19 cellular contexts compared by ENCODE assay signal in genomic region chr2:55151721-55152433, GRCh38.
DNase-seq lines count a peak whose midpoint lies in the region; ATAC-seq and TF ChIP-seq lines count a peak whose summit lies in the region.
"Had no signal": no experiment of that assay in that cellular context is flagged by ENCODE, and none has a peak within 500 bp of the region (broad histone marks: within the 10 kb centered on the region; RNA-seq: fewer than 3 reads in every experiment).

No MANE protein-coding gene starts in this region.

- H3K36me3 Mint-ChIP-seq in IgD-negative memory B cell (no peaks in the 10 kb centered on the region), endodermal cell (ENCODE audit: low read depth) (no peaks in the 10 kb centered on the region), naive B cell (no peaks in the 10 kb centered on the region)
- H3K36me3 Mint-ChIP-seq: type B pancreatic cell had no signal

- 85 to 92% methylated on average over 1 of the region's 1 CpG for WGBS in endodermal cell (ENCODE audit: insufficient coverage in 1 of 2, insufficient read length in 1 of 2), 2 experiments
- WGBS in suprapubic skin, result 53% methylated on average over 1 of the region's 1 CpG

- H3K4me3 ChIP-seq in endodermal cell (ENCODE audit: low read length) (no peak overlapping the region), suprapubic skin (no peak overlapping the region)
- H3K4me3 ChIP-seq: ascending aorta, gastrocnemius medialis, psoas muscle, SK-N-MC had no signal

- ATAC-seq in naive B cell (ENCODE audit: low read depth in 2 of 2) (no peak), GM21717 (IDR thresholded peaks at IDR 0.05; ENCODE audit: unreplicated experiment) (no peak)
- ATAC-seq: psoas muscle had no signal

- no peak overlapping the region for H3K9ac ChIP-seq in endodermal cell (ENCODE audit: extremely low read depth, low read length, poor library complexity, severe bottlenecking)

- H3K4me1 ChIP-seq in endodermal cell (ENCODE audit: control insufficient read depth, insufficient read depth, low read length), result peaks cover 16% of the 10 kb centered on the region
- H3K4me1 ChIP-seq in suprapubic skin, result peaks cover 66% of the 10 kb centered on the region

- H3K4me3 Mint-ChIP-seq in IgD-negative memory B cell (peak overlapping the region in 3 of 4 donors; percentile 52 to 85 (median 58)), endodermal cell (no peak overlapping the region), naive B cell (no peak overlapping the region)
- H3K4me3 Mint-ChIP-seq: activated CD4-positive, alpha-beta memory T cell treated with anti-CD3 and anti-CD28 coated beads, Interleukin-2, amount 10 ng/mL, durations not matched to agents 7 days and 5 days; activated naive CD4-positive, alpha-beta T cell treated with anti-CD3 and anti-CD28 coated beads for 36 hours; neural crest cell; type B pancreatic cell had no signal

- H3K36me3 ChIP-seq in endodermal cell (ENCODE audit: control insufficient read depth, insufficient read depth, low read length), result no peaks in the 10 kb centered on the region
- no peaks in the 10 kb centered on the region for H3K36me3 ChIP-seq in suprapubic skin
- H3K36me3 ChIP-seq: ascending aorta, gastrocnemius medialis had no signal

- H3K27me3 Mint-ChIP-seq in IgD-negative memory B cell (no peaks in the 10 kb centered on the region), endodermal cell (ENCODE audit: insufficient read depth) (peaks cover 28% of the 10 kb centered on the region), naive B cell (no peaks in the 10 kb centered on the region)
- H3K27me3 Mint-ChIP-seq: activated CD4-positive, alpha-beta memory T cell treated with anti-CD3 and anti-CD28 coated beads, Interleukin-2, amount 10 ng/mL, durations not matched to agents 7 days and 5 days; type B pancreatic cell had no signal

- TF ChIP-seq EP300 in suprapubic skin (IDR thresholded peaks at IDR 0.05), result no peak

- no peak for TF ChIP-seq POLR2A in suprapubic skin (IDR thresholded peaks at IDR 0.05)

- peak overlapping the region; percentile 78 to 93 (median 90) for H3K27ac Mint-ChIP-seq in IgD-negative memory B cell
- H3K27ac Mint-ChIP-seq in endodermal cell, result no peak overlapping the region
- peak overlapping the region in 5 of 6 donors; percentile 81 to 94 (median 88) for H3K27ac Mint-ChIP-seq in naive B cell
- H3K27ac Mint-ChIP-seq: activated CD4-positive, alpha-beta memory T cell treated with anti-CD3 and anti-CD28 coated beads, Interleukin-2, amount 10 ng/mL, durations not matched to agents 7 days and 5 days; activated naive CD4-positive, alpha-beta T cell treated with anti-CD3 and anti-CD28 coated beads for 36 hours had no signal

- H3K9me3 Mint-ChIP-seq in IgD-negative memory B cell (no peaks in the 10 kb centered on the region), endodermal cell (no peaks in the 10 kb centered on the region), naive B cell (no peaks in the 10 kb centered on the region)
- H3K9me3 Mint-ChIP-seq: activated CD4-positive, alpha-beta memory T cell treated with anti-CD3 and anti-CD28 coated beads, Interleukin-2, amount 10 ng/mL, durations not matched to agents 7 days and 5 days; activated naive CD4-positive, alpha-beta T cell treated with anti-CD3 and anti-CD28 coated beads for 36 hours; neural crest cell; type B pancreatic cell had no signal

- H3K4me1 Mint-ChIP-seq in IgD-negative memory B cell, result peaks cover 39 to 41% (median 40%) of the 10 kb centered on the region in 3 donors
- peaks cover 42% of the 10 kb centered on the region for H3K4me1 Mint-ChIP-seq in endodermal cell
- H3K4me1 Mint-ChIP-seq in naive B cell, result peaks cover 27 to 50% (median 34%) of the 10 kb centered on the region in 3 donors

- H3K9me3 ChIP-seq in endodermal cell (ENCODE audit: control insufficient read depth, low read length) (no peaks in the 10 kb centered on the region), suprapubic skin (no peaks in the 10 kb centered on the region)
- H3K9me3 ChIP-seq: ascending aorta, gastrocnemius medialis, psoas muscle had no signal

- TF ChIP-seq CTCF in endodermal cell (conservative IDR thresholded peaks at IDR 0.05) (no peak), suprapubic skin (IDR thresholded peaks at IDR 0.05) (no peak)

- DNase-seq in endodermal cell, result peak; percentile 32
- DNase-seq in naive B cell, result no peak
- peak in 1 of 2 donors; percentile 7 for DNase-seq in suprapubic skin (ENCODE audit: low spot score in 2 of 2)
- DNase-seq in NCI-H187 (lab: John Stamatoyannopoulos, UW), result no peak
- no peak for DNase-seq in stimulated activated CD8-positive, alpha-beta memory T cell treated with anti-CD3 and anti-CD28 coated beads, Interleukin-4, amount 100 ng/mL, for 48 hours
- no peak for DNase-seq in KG1 (lab: John Stamatoyannopoulos, UW)
- DNase-seq: activated CD4-positive, alpha-beta memory T cell treated with anti-CD3 and anti-CD28 coated beads, Interleukin-2, amount 10 ng/mL, durations not matched to agents 7 days and 5 days; activated naive CD4-positive, alpha-beta T cell treated with anti-CD3 and anti-CD28 coated beads for 36 hours; gastrocnemius medialis; midbrain; NCI-H2029; NCI-H446; psoas muscle had no signal

- H3K27me3 ChIP-seq in endodermal cell (ENCODE audit: control insufficient read depth, insufficient read depth, low read length, poor library complexity, severe bottlenecking) (peaks cover 9% of the 10 kb centered on the region), suprapubic skin (no peaks in the 10 kb centered on the region)
- H3K27me3 ChIP-seq: ascending aorta, gastrocnemius medialis had no signal

- H3K27ac ChIP-seq in endodermal cell (ENCODE audit: low read depth, low read length) (no peak overlapping the region), suprapubic skin (peak overlapping the region; percentile 93)
- H3K27ac ChIP-seq: gastrocnemius medialis, psoas muscle, SK-N-MC had no signal

Comparison
In these comparisons a context has a peak if more than half of its experiments do, and no peak if none do; other contexts are left out.
1. H3K4me3 Mint-ChIP-seq: peak in IgD-negative memory B cell (3 of 4); none in endodermal cell (single experiment) and naive B cell (0 of 8).